ENCODE assay signal across 9 cellular contexts in the genomic region with DNA sequence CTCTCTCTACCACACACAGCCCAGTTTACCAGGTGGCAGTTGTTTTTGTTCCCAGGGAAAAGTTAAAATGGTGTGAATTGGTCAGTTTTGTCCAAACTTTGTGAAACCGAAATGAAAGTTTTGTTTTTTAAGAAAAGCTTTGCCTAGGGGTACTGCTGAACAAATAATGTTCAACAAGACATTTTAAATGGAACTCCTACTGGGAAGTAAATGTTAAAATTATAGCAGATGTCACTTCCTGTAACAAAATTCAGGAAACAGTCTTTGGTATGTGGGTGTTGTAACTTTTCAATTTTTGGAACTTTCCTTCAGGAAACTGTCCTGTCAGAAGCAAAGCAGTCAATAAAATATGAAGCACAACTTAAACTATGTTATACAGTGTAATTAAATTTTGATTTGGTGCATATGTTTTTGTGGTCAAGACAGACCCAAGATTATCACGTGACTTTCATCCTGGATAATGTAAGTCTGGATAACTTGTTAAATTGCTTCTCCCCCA.
DNase-seq lines count a peak whose midpoint lies in the region; ATAC-seq and TF ChIP-seq lines count a peak whose summit lies in the region.
"Had no signal": no experiment of that assay in that cellular context is flagged by ENCODE, and none has a peak within 500 bp of the region (broad histone marks: within the 10 kb centered on the region; RNA-seq: fewer than 3 reads in every experiment).

No MANE protein-coding gene starts in this region.

- peaks cover 38% of the 10 kb centered on the region for H3K4me1 ChIP-seq in osteoblast (ENCODE audit: insufficient read depth, low read length)

- ATAC-seq in GM19463 (IDR thresholded peaks at IDR 0.05; ENCODE audit: unreplicated experiment): no peak

- DNase-seq in CD1c-positive myeloid dendritic cell (ENCODE audit: extremely low spot score) (peak; percentile 72), OCI-M1 (lab: John Stamatoyannopoulos, UW) (peak; percentile 56), endothelial cell (ENCODE audit: low spot score) (no peak), osteoblast (ENCODE audit: insufficient read length, low spot score, missing footprints) (no peak), putamen (ENCODE audit: low spot score) (no peak), GM10266 (ENCODE audit: extremely low spot score) (no peak), iPS-NIHi11 (ENCODE audit: low spot score) (no peak)
- DNase-seq: NCI-H524 had no signal

- peak overlapping the region; percentile 23 for H3K4me3 ChIP-seq in osteoblast (ENCODE audit: insufficient read depth, low read length)

- TF ChIP-seq CTCF in endothelial cell (IDR thresholded peaks at IDR 0.05; ENCODE audit: unreplicated experiment): no peak
- no peak for TF ChIP-seq CTCF in osteoblast (IDR thresholded peaks at IDR 0.05; ENCODE audit: extremely low read depth, low read depth, low read length)
- no peak for TF ChIP-seq CTCF in GM10266 (IDR thresholded peaks at IDR 0.05; ENCODE audit: control insufficient read depth, insufficient read depth, low read depth, missing control alignments)

- H3K27ac Mint-ChIP-seq in endothelial cell (ENCODE audit: unreplicated experiment): peak overlapping the region; percentile 97

- peak overlapping the region; percentile 60 for H2AFZ ChIP-seq in osteoblast (ENCODE audit: low read length)

- peaks cover 84% of the 10 kb centered on the region for H3K4me1 Mint-ChIP-seq in endothelial cell (ENCODE audit: unreplicated experiment)

- peaks cover 12% of the 10 kb centered on the region for H4K20me1 ChIP-seq in osteoblast (ENCODE audit: insufficient read depth, low read length)

- no peaks in the 10 kb centered on the region for H3K9me3 Mint-ChIP-seq in endothelial cell (ENCODE audit: unreplicated experiment)

- H3K9me3 ChIP-seq in osteoblast (ENCODE audit: low read depth, low read length): no peaks in the 10 kb centered on the region

- H3K27ac ChIP-seq in osteoblast (ENCODE audit: low read depth, low read length): peak overlapping the region; percentile 86

- no peaks in the 10 kb centered on the region for H3K36me3 ChIP-seq in osteoblast (ENCODE audit: insufficient read depth, low read length)

- peak overlapping the region; percentile 68 for H3K4me2 ChIP-seq in osteoblast (ENCODE audit: insufficient read depth, low read length)

- peaks cover 86% of the 10 kb centered on the region for H3K79me2 ChIP-seq in osteoblast (ENCODE audit: insufficient read depth, low read length)

- H3K4me3 Mint-ChIP-seq in endothelial cell (ENCODE audit: unreplicated experiment): no peak overlapping the region

- no peaks in the 10 kb centered on the region for H3K36me3 Mint-ChIP-seq in endothelial cell (ENCODE audit: low read depth, unreplicated experiment)

- peaks cover 2% of the 10 kb centered on the region for H3K27me3 Mint-ChIP-seq in endothelial cell (ENCODE audit: unreplicated experiment)

- H3K27me3 ChIP-seq in osteoblast (ENCODE audit: insufficient read depth, low read length): no peaks in the 10 kb centered on the region

Comparison
In these comparisons a context has a peak if more than half of its experiments do, and no peak if none do; other contexts are left out.
1. DNase-seq: peak in CD1c-positive myeloid dendritic cell (single experiment) and OCI-M1 (single experiment); none in endothelial cell (single experiment), osteoblast (single experiment), putamen (single experiment), GM10266 (single experiment) and iPS-NIHi11 (single experiment).